In the genomic region with DNA sequence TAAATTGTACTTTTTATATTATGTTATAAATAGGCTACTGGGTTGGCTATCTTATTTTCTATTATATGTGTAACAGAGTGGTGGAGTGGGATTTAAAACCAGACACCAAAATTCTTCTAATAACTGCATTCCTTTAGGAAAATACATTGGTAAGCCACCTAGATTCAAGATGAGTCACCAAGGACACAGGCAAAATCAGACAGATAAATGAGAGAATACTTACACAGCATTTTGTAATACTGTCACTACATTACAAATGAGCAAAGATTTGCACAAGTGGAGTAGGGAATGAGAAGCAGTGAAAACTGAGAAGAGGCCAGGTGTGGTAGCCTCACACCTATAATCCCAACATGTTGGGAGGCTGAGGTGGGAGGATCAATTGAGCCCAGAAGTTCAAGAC, we compare ENCODE assay signal across 20 cellular contexts. TPM values are rescaled to one million over a fixed set of nuclear protein-coding genes. Genes with fewer than 3 reads are reported as not detected.
DNase-seq lines count a peak whose midpoint lies in the region; ATAC-seq, FAIRE-seq and TF ChIP-seq lines count a peak whose summit lies in the region.
"Had no signal": no experiment of that assay in that cellular context is flagged by ENCODE, and none has a peak within 500 bp of the region (broad histone marks: within the 10 kb centered on the region; RNA-seq: fewer than 3 reads in every experiment).

No MANE protein-coding gene starts in this region.

- peak overlapping the region; percentile 21; the same call in 1 of the 2 replicates for H3K4me2 ChIP-seq in IMR-90 (ENCODE audit: low read depth, low read length)
- no peak overlapping the region for H3K4me2 ChIP-seq in mammary epithelial cell (ENCODE audit: insufficient read depth, low read depth, low read length)
- H3K4me2 ChIP-seq: PC-9 had no signal

- no peaks in the 10 kb centered on the region for H3K9me3 ChIP-seq in IMR-90 (ENCODE audit: control insufficient read depth, insufficient read depth, low read length)
- H3K9me3 ChIP-seq in mammary epithelial cell (replicated peaks; ENCODE audit: insufficient read depth, low read length) = no peaks in the 10 kb centered on the region
- H3K9me3 ChIP-seq: Caco-2 had no signal

- H3K9me1 ChIP-seq in IMR-90 (ENCODE audit: insufficient read depth, low read length) = peaks cover 3% of the 10 kb centered on the region; the same call in 1 of the 2 replicates

- no peaks in the 10 kb centered on the region for H3K36me3 ChIP-seq in IMR-90 (ENCODE audit: control insufficient read depth, insufficient read depth, low read length)
- H3K36me3 ChIP-seq in bronchial epithelial cell (ENCODE audit: control insufficient read depth, insufficient read depth, low read length) = peaks cover 1% of the 10 kb centered on the region
- no peaks in the 10 kb centered on the region for H3K36me3 ChIP-seq in mammary epithelial cell (ENCODE audit: insufficient read depth, low read length)

- H4K91ac ChIP-seq in IMR-90 (ENCODE audit: insufficient read depth, low read depth, low read length) = peak overlapping the region; percentile 45; the same call in 1 of the 2 replicates

- no peak overlapping the region for H3K23ac ChIP-seq in IMR-90 (ENCODE audit: low read depth, low read length)

- no peak for FAIRE-seq in bronchial epithelial cell (lab: Jason Lieb, UNC)

- BruUV-seq in IMR-90 (replicated peaks; lab: Mats Ljungman, UMichigan) (no TSS peak), mammary epithelial cell (replicated peaks; lab: Mats Ljungman, UMichigan) (no TSS peak)

- H3K27ac ChIP-seq in IMR-90 (ENCODE audit: insufficient read depth, low read length) (no peak overlapping the region), mammary epithelial cell (ENCODE audit: insufficient read depth, low read depth, low read length) (no peak overlapping the region)
- H3K27ac ChIP-seq: PC-9 had no signal

- no peak overlapping the region for H2BK5ac ChIP-seq in IMR-90 (ENCODE audit: low read depth, low read length, poor library complexity, severe bottlenecking)

- 0 out of 4 replicates have a peak, but pooled peaks cover 0 to under 1% of the 10 kb centered on the region in 2 experiments for H3K79me1 ChIP-seq in IMR-90 (ENCODE audit: low read depth in 1 of 2, low read length in 2 of 2)

- CTCF ChIA-PET in IMR-90 (lab: Yijun Ruan, JAX) = interaction anchor here (0.7 kb wide), 1 partner anchor 16 kb away, joined by 3 read pairs; no protein-coding TSS in a partner anchor
- CTCF ChIA-PET in mammary epithelial cell (lab: Charles Lee; ENCODE audit: low non-redundant PET) = no interaction called here

- H2AK9ac ChIP-seq in IMR-90 (replicated peaks; ENCODE audit: low read depth, low read length, poor library complexity) = no peak overlapping the region

- H2BK15ac ChIP-seq in IMR-90 (ENCODE audit: low read depth, low read length) = no peak overlapping the region

- POLR2A ChIA-PET in IMR-90 (lab: Charles Lee; ENCODE audit: unreplicated experiment) = no interaction called here

- no peak overlapping the region for H4K5ac ChIP-seq in IMR-90 (ENCODE audit: low read depth, low read length)

- H2AK5ac ChIP-seq in IMR-90 (ENCODE audit: low read depth, low read length) = no peak overlapping the region

- H4K8ac ChIP-seq in IMR-90 (ENCODE audit: low read depth in 2 of 2, low read length in 2 of 2) = no peak overlapping the region

- H3K4me1 ChIP-seq in IMR-90 (ENCODE audit: control insufficient read depth, insufficient read depth, low read length) (peaks cover 8% of the 10 kb centered on the region), mammary epithelial cell (ENCODE audit: insufficient read depth, low read length) (peaks cover 2% of the 10 kb centered on the region)
- H3K4me1 ChIP-seq: Caco-2 had no signal

- H3K9ac ChIP-seq in IMR-90 (ENCODE audit: low read depth, low read length) (no peak overlapping the region), mammary epithelial cell (ENCODE audit: insufficient read depth, low read length) (no peak overlapping the region)

- 0 out of 2 replicates have a peak overlapping the region, but pooled peaks have one; percentile 20 for H2BK20ac ChIP-seq in IMR-90 (ENCODE audit: low read depth, low read length)

- no peaks in the 10 kb centered on the region for H3K27me3 ChIP-seq in IMR-90 (ENCODE audit: control insufficient read depth, insufficient read depth, low read length)
- no peaks in the 10 kb centered on the region for H3K27me3 ChIP-seq in bronchial epithelial cell (ENCODE audit: control insufficient read depth, insufficient read depth, low read length)
- no peaks in the 10 kb centered on the region for H3K27me3 ChIP-seq in mammary epithelial cell (ENCODE audit: insufficient read depth, low read length)

- in situ Hi-C loops in IMR-90 (cut with MboI; ENCODE audit: low sequenced_read_pairs) = no loop called here
- in situ Hi-C loops in mammary epithelial cell (cut with MboI; ENCODE audit: low sequenced_read_pairs in 2 of 2) = no loop called here

- H2AFZ ChIP-seq in IMR-90 (replicated peaks; ENCODE audit: low read length, poor library complexity) (no peak overlapping the region), mammary epithelial cell (ENCODE audit: low read depth, low read length) (no peak overlapping the region)
- H2AFZ ChIP-seq: PC-9 had no signal

- H3K18ac ChIP-seq in IMR-90 (ENCODE audit: low read depth, low read length) = no peak overlapping the region

- no peak for TF ChIP-seq POLR2A in IMR-90 (IDR thresholded peaks at IDR 0.05; ENCODE audit: low read depth, low read length)

- H3K79me2 ChIP-seq in mammary epithelial cell (ENCODE audit: insufficient read depth, low read length) = no peaks in the 10 kb centered on the region

- no peak overlapping the region for H3K56ac ChIP-seq in IMR-90 (ENCODE audit: extremely low read depth, insufficient read depth, low read length)

- peak; percentile 7 for DNase-seq in AG08396 (ENCODE audit: low spot score)
- peak; percentile 33 for DNase-seq in IMR-90
- DNase-seq in bronchial epithelial cell (ENCODE audit: low read depth) = peak; percentile 21
- peak; percentile 36 for DNase-seq in kidney glomerular epithelial cell (lab: John Stamatoyannopoulos, UW)
- no peak for DNase-seq in mammary epithelial cell
- DNase-seq in OCI-M1 (lab: John Stamatoyannopoulos, UW) = no peak
- no peak for DNase-seq in DMS79 treated with DMSO at 0.1 percent for 48 hours (lab: John Stamatoyannopoulos, UW)
- DNase-seq: 8988T, Caco-2, DMS53, GDM1, MM.1S, NCI-H1105 treated with DMSO at 0.1 percent for 48 hours, NCI-H187 treated with DMSO at 0.1 percent for 48 hours, NCI-H2171, NCI-H446 treated with DMSO at 0.1 percent for 48 hours, NCI-H748 treated with DMSO at 0.1 percent for 48 hours, PC-9 had no signal

- H3K14ac ChIP-seq in IMR-90 (replicated peaks; ENCODE audit: low read depth, low read length) = no peak overlapping the region

- no peak overlapping the region for H2BK120ac ChIP-seq in IMR-90 (ENCODE audit: low read depth, low read length)

- intact Hi-C loops in IMR-90 (cut with micrococcal nuclease) = no loop called here
- intact Hi-C loops in mammary epithelial cell (cut with micrococcal nuclease) = no loop called here

- TF ChIP-seq CTCF in IMR-90 (conservative IDR thresholded peaks at IDR 0.05; ENCODE audit: low read depth, low read length) (no peak), bronchial epithelial cell (IDR thresholded peaks at IDR 0.05; ENCODE audit: insufficient read depth, low read length, severe bottlenecking) (no peak), mammary epithelial cell (conservative IDR thresholded peaks at IDR 0.05 in 1 of 2, IDR thresholded peaks at IDR 0.05 in 1 of 2; ENCODE audit: extremely low read depth in 1 of 2, insufficient read depth in 1 of 2, low read depth in 1 of 2, low read length in 2 of 2) (no peak)

- no peak overlapping the region for H3K4ac ChIP-seq in IMR-90 (ENCODE audit: low read depth, low read length)

- dilution Hi-C loops in IMR-90 (cut with HindIII; ENCODE audit: low sequenced_read_pairs, unreplicated experiment) (no loop called here), mammary epithelial cell (cut with HindIII; ENCODE audit: low sequenced_read_pairs) (no loop called here)

- peak; percentile 51 for ATAC-seq in IMR-90 (ENCODE audit: low read depth)
- ATAC-seq in esophagus mucosa = no peak

- no peak for TF ChIP-seq RAD21 in IMR-90 (IDR thresholded peaks at IDR 0.05; ENCODE audit: low read length)

- H3K4me3 ChIP-seq in IMR-90 (ENCODE audit: insufficient read depth, low read depth, low read length) = no peak overlapping the region
- H3K4me3 ChIP-seq in bronchial epithelial cell (ENCODE audit: low read depth, low read length) = no peak overlapping the region
- no peak overlapping the region for H3K4me3 ChIP-seq in mammary epithelial cell (replicated peaks in 1 of 3; ENCODE audit: insufficient read depth in 1 of 3, low read depth in 2 of 3, low read length in 3 of 3)
- H3K4me3 ChIP-seq: PC-9 had no signal

- H4K20me1 ChIP-seq in IMR-90 (ENCODE audit: insufficient read depth, low read length) = no peaks in the 10 kb centered on the region
- no peaks in the 10 kb centered on the region for H4K20me1 ChIP-seq in mammary epithelial cell (ENCODE audit: insufficient read depth, low read length)

TF ChIP-seq in IMR-90, 13 proteins besides CTCF, POLR2A, EP300 and RAD21:
- TF ChIP-seq FOS (IDR thresholded peaks at IDR 0.05; ENCODE audit: low read depth, low read length) (no peak), MAFK (IDR thresholded peaks at IDR 0.05; ENCODE audit: low read depth, low read length) (0 out of 2 replicates have a peak, but pooled peaks have one; percentile 31)

RNA-seq across cellular contexts. Expression of a gene that starts 6.2 kb away (rescaled TPM):
- total RNA-seq in IMR-90 (2012; rRNA removed) (86.4 and 110 TPM in 2 replicates), bronchial epithelial cell (62.1 and 73.1 TPM in 2 replicates), mammary epithelial cell (10 to 100 TPM; 53.5 to 56.0 TPM), esophagus mucosa (14.2 TPM)
- polyA plus RNA-seq in IMR-90 (2012; rRNA removed) (34.2 and 43.8 TPM in 2 replicates), mammary epithelial cell (49.2 TPM)
- polyA plus RNA-seq in IMR-90 (2012; cell fraction: cytosol; rRNA removed) = 9.1 and 12.6 TPM in 2 replicates
- 9.9 and 80.4 TPM in 2 replicates for polyA plus RNA-seq in IMR-90 (2012; cell fraction: nucleus; rRNA removed; ENCODE audit: low replicate concordance)
- 21.8 TPM for polyA minus RNA-seq in mammary epithelial cell
- total RNA-seq: Caco-2 had no signal

RNA-seq across cellular contexts. Expression of a gene that starts 54.7 kb away (rescaled TPM):
- total RNA-seq in IMR-90 (2012; rRNA removed) (0.54 and 0.83 TPM in 2 replicates), bronchial epithelial cell (1.5 and 1.8 TPM in 2 replicates), mammary epithelial cell (under 1 TPM; 0.83 to 0.89 TPM), esophagus mucosa (0.40 TPM)
- polyA plus RNA-seq in IMR-90 (2012; rRNA removed) (0.62 TPM in 2 replicates), mammary epithelial cell (0.31 TPM)
- 0.10 TPM in 2 replicates for polyA plus RNA-seq in IMR-90 (2012; cell fraction: cytosol; rRNA removed)
- polyA plus RNA-seq in IMR-90 (2012; cell fraction: nucleus; rRNA removed; ENCODE audit: low replicate concordance) = 0.08 and 0.56 TPM in 2 replicates
- not detected for polyA minus RNA-seq in mammary epithelial cell
- total RNA-seq: Caco-2 had no signal
- polyA plus RNA-seq: CD14-positive monocyte had no signal

Comparison
In these comparisons a context has a peak if more than half of its experiments do, and no peak if none do; other contexts are left out.
1. DNase-seq: peak in AG08396 (single experiment), IMR-90 (single experiment), bronchial epithelial cell (single experiment) and kidney glomerular epithelial cell (single experiment); none in mammary epithelial cell (single experiment), OCI-M1 (single experiment) and DMS79 treated with DMSO at 0.1 percent for 48 hours (single experiment).